Comparison of ENCODE assay signal across 11 cellular contexts in genomic region chr20:12965880-12966270, GRCh38. TPM values are rescaled to one million over a fixed set of nuclear protein-coding genes. Genes with fewer than 3 reads are reported as not detected.
DNase-seq lines count a peak whose midpoint lies in the region; ATAC-seq and TF ChIP-seq lines count a peak whose summit lies in the region.
"Had no signal": no experiment of that assay in that cellular context is flagged by ENCODE, and none has a peak within 500 bp of the region (broad histone marks: within the 10 kb centered on the region; RNA-seq: fewer than 3 reads in every experiment).

No MANE protein-coding gene starts in this region.

- peaks cover 12% of the 10 kb centered on the region for H3K9me3 Mint-ChIP-seq in endodermal cell
- H3K9me3 Mint-ChIP-seq in neural crest cell: no peaks in the 10 kb centered on the region

- WGBS in endodermal cell (ENCODE audit: insufficient coverage in 1 of 2, insufficient read length in 1 of 2), 2 experiments: 83 to 84% methylated on average over 1 to 4 of the region's 4 CpGs
- 88 to 92% methylated on average over 4 of the region's 4 CpGs for WGBS in thyroid gland, 2 donors

- H3K36me3 ChIP-seq in DND-41 (ENCODE audit: insufficient read depth, low read length): no peaks in the 10 kb centered on the region
- H3K36me3 ChIP-seq in endodermal cell (ENCODE audit: control insufficient read depth, insufficient read depth, low read length): no peaks in the 10 kb centered on the region
- H3K36me3 ChIP-seq in thyroid gland: no peaks in the 10 kb centered on the region
- H3K36me3 ChIP-seq: SJCRH30 had no signal

- DNase-seq in Ammon's horn (ENCODE audit: low spot score): peak; percentile 31
- DNase-seq in DND-41: no peak
- no peak for DNase-seq in endodermal cell
- DNase-seq in neural crest cell (ENCODE audit: low read depth, low spot score): peak; percentile 22
- no peak for DNase-seq in middle frontal gyrus (ENCODE audit: extremely low spot score, low spot score)
- no peak for DNase-seq in thyroid gland
- DNase-seq in SIG-M5 (lab: John Stamatoyannopoulos, UW): no peak
- DNase-seq: H7, NCI-H1694 had no signal

- H2AFZ ChIP-seq in DND-41 (ENCODE audit: low read depth, low read length): no peak overlapping the region

- no peak overlapping the region for H3K27ac ChIP-seq in DND-41 (ENCODE audit: low read length)
- peak overlapping the region; percentile 65 for H3K27ac ChIP-seq in endodermal cell (ENCODE audit: low read depth, low read length)
- H3K27ac ChIP-seq in thyroid gland: no peak overlapping the region
- H3K27ac ChIP-seq: RWPE1, SJCRH30 had no signal

- intact Hi-C loops in thyroid gland (cut with DNase I): no loop called here

- no peak overlapping the region for H3K4me2 ChIP-seq in DND-41 (ENCODE audit: insufficient read depth, low read length)

- peaks cover 7% of the 10 kb centered on the region for H3K9me3 ChIP-seq in DND-41 (ENCODE audit: insufficient read depth, low read length, severe bottlenecking)
- peaks cover 17% of the 10 kb centered on the region for H3K9me3 ChIP-seq in endodermal cell (ENCODE audit: control insufficient read depth, low read length)
- H3K9me3 ChIP-seq in thyroid gland: no peaks in the 10 kb centered on the region
- H3K9me3 ChIP-seq: SJCRH30 had no signal

- no peaks in the 10 kb centered on the region for H3K4me1 Mint-ChIP-seq in endodermal cell
- H3K4me1 Mint-ChIP-seq in neural crest cell: peaks cover 42% of the 10 kb centered on the region

- no peaks in the 10 kb centered on the region for H3K27me3 Mint-ChIP-seq in endodermal cell (ENCODE audit: insufficient read depth)
- H3K27me3 Mint-ChIP-seq in neural crest cell (ENCODE audit: low read depth): no peaks in the 10 kb centered on the region

- H3K4me3 ChIP-seq in DND-41 (ENCODE audit: low read depth in 1 of 2, low read length in 2 of 2) (no peak overlapping the region), endodermal cell (ENCODE audit: low read length) (no peak overlapping the region), thyroid gland (replicated peaks in 1 of 3) (no peak overlapping the region)
- H3K4me3 ChIP-seq: SJCRH30 had no signal

- TF ChIP-seq CTCF in DND-41 (IDR thresholded peaks at IDR 0.05; ENCODE audit: borderline replicate concordance, extremely low read depth, low read length, poor library complexity, severe bottlenecking) (no peak), endodermal cell (conservative IDR thresholded peaks at IDR 0.05) (no peak), neural crest cell (conservative IDR thresholded peaks at IDR 0.05) (no peak), thyroid gland (IDR thresholded peaks at IDR 0.05) (no peak)

- peak; percentile 39; the same call in 1 of the 3 replicates for ATAC-seq in DND-41 (ENCODE audit: insufficient read depth, low read depth)

- H3K79me2 ChIP-seq in DND-41 (ENCODE audit: insufficient read depth, low read length): no peaks in the 10 kb centered on the region

- no peak overlapping the region for H3K27ac Mint-ChIP-seq in endodermal cell
- H3K27ac Mint-ChIP-seq in neural crest cell (ENCODE audit: unreplicated experiment): no peak overlapping the region

- H3K27me3 ChIP-seq in DND-41 (ENCODE audit: insufficient read depth, low read length, poor library complexity): peaks cover 16% of the 10 kb centered on the region
- no peaks in the 10 kb centered on the region for H3K27me3 ChIP-seq in endodermal cell (ENCODE audit: control insufficient read depth, insufficient read depth, low read length, poor library complexity, severe bottlenecking)
- H3K27me3 ChIP-seq in thyroid gland: no peaks in the 10 kb centered on the region
- H3K27me3 ChIP-seq: SJCRH30 had no signal

- H3K4me1 ChIP-seq in DND-41 (ENCODE audit: insufficient read depth, low read length) (no peaks in the 10 kb centered on the region), endodermal cell (ENCODE audit: control insufficient read depth, insufficient read depth, low read length) (no peaks in the 10 kb centered on the region), thyroid gland (peaks cover 0 to 5% of the 10 kb centered on the region in 2 donors)
- H3K4me1 ChIP-seq: SJCRH30 had no signal

- H3K36me3 Mint-ChIP-seq in endodermal cell (ENCODE audit: low read depth) (no peaks in the 10 kb centered on the region), neural crest cell (ENCODE audit: low read depth) (no peaks in the 10 kb centered on the region)

- TF ChIP-seq POLR2A in thyroid gland (IDR thresholded peaks at IDR 0.05): no peak

- H4K20me1 ChIP-seq in DND-41 (ENCODE audit: insufficient read depth, low read length): no peaks in the 10 kb centered on the region

- H3K9ac ChIP-seq in DND-41 (ENCODE audit: low read depth, low read length) (no peak overlapping the region), endodermal cell (ENCODE audit: extremely low read depth, low read length, poor library complexity, severe bottlenecking) (no peak overlapping the region)

- no peak overlapping the region for H3K4me3 Mint-ChIP-seq in endodermal cell
- H3K4me3 Mint-ChIP-seq in neural crest cell: peak overlapping the region; percentile 18

RNA-seq across cellular contexts. Expression of gene SPTLC3, which starts 42.9 kb away (rescaled TPM):
- total RNA-seq in endodermal cell (1 to 10 TPM; 1.6 TPM), neural crest cell (0.09 and 0.33 TPM in 2 replicates), thyroid gland (10 to 100 TPM; 33.8 to 71.5 (median 37.7) TPM)
- 1.3 TPM for polyA plus RNA-seq in endodermal cell (2013, experiment 1 of 2)
- 0.62 TPM for polyA plus RNA-seq in endodermal cell (2013, experiment 2 of 2)
- total RNA-seq: SJCRH30 had no signal

Comparison
In these comparisons a context has a peak if more than half of its experiments do, and no peak if none do; other contexts are left out.
1. DNase-seq: peak in Ammon's horn (single experiment) and neural crest cell (single experiment); none in DND-41 (single experiment), endodermal cell (single experiment), middle frontal gyrus (single experiment), thyroid gland (0 of 2) and SIG-M5 (single experiment).
2. RNA of gene SPTLC3, which starts 42.9 kb away (total RNA-seq): 33.8 to 71.5 TPM in thyroid gland; 1.6 TPM in endodermal cell and 0.09 to 0.33 TPM in neural crest cell; every median in the first group is over 10 times any median in the second.